Comparison of ENCODE assay signal across 15 cellular contexts in genomic region chr6:150015281-150016001, GRCh38. TPM values are rescaled to one million over a fixed set of nuclear protein-coding genes. Genes with fewer than 3 reads are reported as not detected.
DNase-seq lines count a peak whose midpoint lies in the region; ATAC-seq and TF ChIP-seq lines count a peak whose summit lies in the region.
"Not testable (repeated sequence)": the region's sequence is repeated elsewhere in the genome, so short reads cannot be mapped to it uniquely, and the experiment has no call there.
"Had no signal": no experiment of that assay in that cellular context is flagged by ENCODE, and none has a peak within 500 bp of the region (broad histone marks: within the 10 kb centered on the region; RNA-seq: fewer than 3 reads in every experiment).

No MANE protein-coding gene starts in this region.

- DNase-seq in Caco-2; WERI-Rb-1; chondrocyte (ENCODE audit: low spot score); naive B cell: not testable (repeated sequence)
- DNase-seq in NCI-H1105 treated with DMSO at 0.1 percent for 48 hours (lab: John Stamatoyannopoulos, UW) (peak; percentile 56), immature natural killer cell (peak in 2 of 3 donors; percentile 29 to 42)
- peak; percentile 35 for DNase-seq in stimulated activated naive CD8-positive, alpha-beta T cell treated with anti-CD3 and anti-CD28 coated beads, Interleukin-15, Interleukin-2, amounts not matched to agents 100 U/mL and 50 U/mL, for 24 hours

- H3K27me3 Mint-ChIP-seq in Caco-2 (ENCODE audit: insufficient read depth, unreplicated experiment) (peaks cover 36% of the 10 kb centered on the region), chondrocyte (ENCODE audit: low read depth) (peaks cover 74% of the 10 kb centered on the region), immature natural killer cell (ENCODE audit: low read depth in 3 of 3) (peaks cover 17 to 35% (median 32%) of the 10 kb centered on the region in 3 donors), naive B cell (peaks cover 65 to 80% (median 68%) of the 10 kb centered on the region in 3 donors)
- peaks cover 65% of the 10 kb centered on the region for H3K27me3 Mint-ChIP-seq in activated T-helper 17 cell treated with anti-CD3 and anti-CD28 coated beads, Interleukin-2, amount 50 U/mL, for 72 hours

- ATAC-seq in activated T-helper 17 cell treated with anti-CD3 and anti-CD28 coated beads, Interleukin-2, amount 50 U/mL, for 72 hours (replicated peaks), result peak; percentile 46
- ATAC-seq in naive B cell (ENCODE audit: low read depth in 2 of 2), result peak; percentile 51 to 66
- ATAC-seq in stimulated activated naive CD8-positive, alpha-beta T cell treated with anti-CD3 and anti-CD28 coated beads, Interleukin-15, Interleukin-2, amounts not matched to agents 100 U/mL and 50 U/mL, for 24 hours, result peak; percentile 76

- not testable (repeated sequence) for H3K27me3 ChIP-seq in Caco-2 (replicated peaks; ENCODE audit: control insufficient read depth, insufficient read depth, low read length)
- H3K27me3 ChIP-seq in WERI-Rb-1 (ENCODE audit: insufficient read depth, low read depth, severe bottlenecking), result peaks cover 53% of the 10 kb centered on the region

- intact Hi-C loops in Caco-2 (cut with micrococcal nuclease; ENCODE audit: unreplicated experiment), result loop anchor here (2.0 to 10.0 kb wide), 3 partner anchors 52 to 291 kb away; partner anchors contain the start of gene ULBP3

- H3K4me3 Mint-ChIP-seq in Caco-2 (ENCODE audit: unreplicated experiment); activated T-helper 17 cell treated with anti-CD3 and anti-CD28 coated beads, Interleukin-2, amount 50 U/mL, for 72 hours: not testable (repeated sequence)
- peak overlapping the region; percentile 36 for H3K4me3 Mint-ChIP-seq in chondrocyte (ENCODE audit: unreplicated experiment)
- H3K4me3 Mint-ChIP-seq in immature natural killer cell, result peak overlapping the region in 1 of 5 donors; percentile 27
- H3K4me3 Mint-ChIP-seq in naive B cell, result peak overlapping the region in 7 of 8 donors; percentile 3 to 76 (median 28)

- not testable (repeated sequence) for H3K9me3 ChIP-seq in Caco-2; WERI-Rb-1 (ENCODE audit: severe bottlenecking)

- not testable (repeated sequence) for H3K36me3 ChIP-seq in Caco-2 (ENCODE audit: control insufficient read depth, insufficient read depth, low read length); WERI-Rb-1

- H3K4me1 ChIP-seq in Caco-2, result not testable (repeated sequence)

- not testable (repeated sequence) for TF ChIP-seq CTCF in Caco-2 (IDR thresholded peaks at IDR 0.05; ENCODE audit: insufficient read depth in 1 of 2, low read depth in 1 of 2, low read length in 1 of 2, severe bottlenecking in 1 of 2, unreplicated experiment in 1 of 2)
- TF ChIP-seq CTCF in WERI-Rb-1 (IDR thresholded peaks at IDR 0.05; ENCODE audit: low read depth, low read length) (0 out of 2 replicates have a peak, but pooled peaks have one; percentile 4), chondrocyte (IDR thresholded peaks at IDR 0.05) (peak; percentile 6)

- BruUV-seq in Caco-2 (replicated peaks; lab: Mats Ljungman, UMichigan), result not testable (repeated sequence)

- H3K27ac Mint-ChIP-seq in Caco-2 (ENCODE audit: unreplicated experiment); activated T-helper 17 cell treated with anti-CD3 and anti-CD28 coated beads, Interleukin-2, amount 50 U/mL, for 72 hours; chondrocyte (ENCODE audit: unreplicated experiment); immature natural killer cell: not testable (repeated sequence)
- H3K27ac Mint-ChIP-seq in naive B cell, result peak overlapping the region in 2 of 6 donors; percentile 72 to 91

- POLR2A ChIA-PET in Caco-2 (lab: Charles Lee), result not testable (repeated sequence)

- H3K4me1 Mint-ChIP-seq in Caco-2 (ENCODE audit: low read depth, unreplicated experiment); chondrocyte (ENCODE audit: low read depth); immature natural killer cell: not testable (repeated sequence)
- H3K4me1 Mint-ChIP-seq in activated T-helper 17 cell treated with anti-CD3 and anti-CD28 coated beads, Interleukin-2, amount 50 U/mL, for 72 hours, result peaks cover 11% of the 10 kb centered on the region
- H3K4me1 Mint-ChIP-seq in naive B cell, result peaks cover 15 to 19% (median 17%) of the 10 kb centered on the region in 3 donors

- H3K4me3 ChIP-seq in Caco-2 (ENCODE audit: low read depth, low read length), result 0 out of 2 replicates have a peak overlapping the region, but pooled peaks have one; percentile 7
- H3K4me3 ChIP-seq in WERI-Rb-1 (ENCODE audit: low read depth, low read length), result not testable (repeated sequence)

- not testable (repeated sequence) for H3K36me3 Mint-ChIP-seq in Caco-2 (ENCODE audit: insufficient read depth, unreplicated experiment); activated T-helper 17 cell treated with anti-CD3 and anti-CD28 coated beads, Interleukin-2, amount 50 U/mL, for 72 hours (ENCODE audit: low read depth); chondrocyte (ENCODE audit: low read depth); immature natural killer cell; naive B cell

- H3K27ac ChIP-seq in WERI-Rb-1, result not testable (repeated sequence)

- CTCF ChIA-PET in Caco-2 (lab: Charles Lee), result not testable (repeated sequence)

- H3K9me3 Mint-ChIP-seq in Caco-2 (ENCODE audit: unreplicated experiment); activated T-helper 17 cell treated with anti-CD3 and anti-CD28 coated beads, Interleukin-2, amount 50 U/mL, for 72 hours; chondrocyte (ENCODE audit: low read depth); immature natural killer cell; naive B cell: not testable (repeated sequence)

RNA-seq across cellular contexts. Expression of gene RAET1L, which starts 9.9 kb away (rescaled TPM):
- not detected in 2 replicates for total RNA-seq in Caco-2 (2022)
- total RNA-seq in activated T-helper 17 cell treated with anti-CD3 and anti-CD28 coated beads, Interleukin-2, amount 50 U/mL, for 72 hours, result not detected
- total RNA-seq in chondrocyte, result not detected in 3 replicates
- polyA plus RNA-seq in immature natural killer cell, result not detected
- polyA plus RNA-seq in naive B cell (ENCODE audit: low read depth in 6 of 6), result not detected
- total RNA-seq: dermis microvascular lymphatic vessel endothelial cell, G401, H4, OCI-LY7, sciatic nerve, urinary bladder had no signal
- polyA plus RNA-seq: AG04450, urinary bladder had no signal

RNA-seq across cellular contexts. Expression of gene ULBP1, which starts 51.7 kb away (rescaled TPM):
- 5.4 and 7.7 TPM in 2 replicates for total RNA-seq in Caco-2 (2022)
- total RNA-seq in activated T-helper 17 cell treated with anti-CD3 and anti-CD28 coated beads, Interleukin-2, amount 50 U/mL, for 72 hours, result under 1 TPM; 0.35 to 0.48 TPM
- total RNA-seq in chondrocyte, result 2.8 to 29.8 TPM (median 29.8 TPM) in 3 replicates
- not detected for polyA plus RNA-seq in immature natural killer cell
- polyA plus RNA-seq in naive B cell (ENCODE audit: low read depth in 6 of 6), result not detected
- total RNA-seq: G401, sciatic nerve had no signal

RNA-seq across cellular contexts. Expression of gene ULBP3, which starts 53.5 kb away (rescaled TPM):
- total RNA-seq in Caco-2 (2022) (8.1 and 8.5 TPM in 2 replicates), chondrocyte (5.0 to 6.1 TPM (median 5.1 TPM) in 3 replicates)
- 1 to 10 TPM in 1 of 2 donors, not detected in 1; 1.1 TPM for total RNA-seq in activated T-helper 17 cell treated with anti-CD3 and anti-CD28 coated beads, Interleukin-2, amount 50 U/mL, for 72 hours
- polyA plus RNA-seq in immature natural killer cell (1 to 10 TPM in 1 of 3 donors, under 1 TPM in 1, not detected in 1; 0.50 to 2.5 TPM), naive B cell (ENCODE audit: low read depth in 6 of 6) (not detected)
